Comparison of ENCODE assay signal across 10 cellular contexts in the genomic region with DNA sequence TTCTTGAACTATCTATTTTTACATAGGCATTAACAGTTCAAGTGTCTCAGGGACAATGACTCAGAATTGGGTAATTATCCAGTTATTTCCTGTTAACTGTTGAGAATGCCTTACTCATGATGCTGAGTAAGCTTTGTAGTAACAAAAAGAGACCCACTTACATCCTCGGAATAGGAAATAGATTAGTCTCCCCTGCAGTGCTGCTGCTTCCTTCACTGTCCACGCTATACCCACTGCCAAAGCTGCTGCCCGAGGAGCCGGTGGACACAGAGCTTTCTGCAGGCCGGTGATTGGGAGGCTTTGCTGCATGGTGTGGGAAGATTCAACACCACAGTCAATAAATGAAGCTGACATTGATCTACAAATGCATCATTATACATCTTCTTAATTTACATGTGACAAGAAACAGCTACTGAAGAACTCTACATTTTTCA.
DNase-seq lines count a peak whose midpoint lies in the region; ATAC-seq, FAIRE-seq and TF ChIP-seq lines count a peak whose summit lies in the region.
"Had no signal": no experiment of that assay in that cellular context is flagged by ENCODE, and none has a peak within 500 bp of the region (broad histone marks: within the 10 kb centered on the region; RNA-seq: fewer than 3 reads in every experiment).

No MANE protein-coding gene starts in this region.

- TF ChIP-seq CTCF in left ventricle myocardium inferior (IDR thresholded peaks at IDR 0.05; ENCODE audit: borderline replicate concordance) = no peak
- TF ChIP-seq CTCF in fibroblast of lung (conservative IDR thresholded peaks at IDR 0.05 in 1 of 2, IDR thresholded peaks at IDR 0.05 in 1 of 2; ENCODE audit: low read depth in 1 of 2, low read length in 2 of 2) = no peak

- no peaks in the 10 kb centered on the region for H4K20me1 ChIP-seq in fibroblast of lung (ENCODE audit: control insufficient read depth, extremely low read depth, insufficient read depth, low read length)
- H4K20me1 ChIP-seq: BLaER1 had no signal

- peak; percentile 47 for DNase-seq in Right ventricle myocardium inferior (ENCODE audit: missing footprints)
- DNase-seq in left ventricle myocardium inferior = no peak
- peak; percentile 34 for DNase-seq in SHP77 treated with DMSO at 0.1 percent for 48 hours (lab: John Stamatoyannopoulos, UW)
- peak; percentile 88 to 96 for DNase-seq in fibroblast of lung (ENCODE audit: low read depth in 2 of 2)
- peak; percentile 84 for DNase-seq in urothelium cell line (ENCODE audit: low spot score)
- no peak for DNase-seq in NCI-H774 (lab: John Stamatoyannopoulos, UW)
- DNase-seq in HuH-7.5 (ENCODE audit: low spot score) = no peak

- H3K36me3 ChIP-seq in left ventricle myocardium inferior = no peaks in the 10 kb centered on the region
- H3K36me3 ChIP-seq in fibroblast of lung (ENCODE audit: control insufficient read depth, insufficient read depth, low read length) = no peaks in the 10 kb centered on the region
- H3K36me3 ChIP-seq: BLaER1 had no signal

- no peak overlapping the region for H3K27ac Mint-ChIP-seq in stimulated activated memory B cell treated with anti-CD40 and anti-IgM and Interleukin-4, amounts not matched to agents 10 μg/mL and 1 μg/mL and 100 μg/mL, for 72 hours

- H3K27me3 ChIP-seq in left ventricle myocardium inferior (ENCODE audit: low read depth) (no peaks in the 10 kb centered on the region), fibroblast of lung (ENCODE audit: control insufficient read depth, insufficient read depth, low read length) (no peaks in the 10 kb centered on the region)
- H3K27me3 ChIP-seq: BLaER1 had no signal

- peak overlapping the region; percentile 85 for H2AFZ ChIP-seq in fibroblast of lung (ENCODE audit: low read length)

- intact Hi-C loops in Right ventricle myocardium inferior (cut with DNase I) (no loop called here), left ventricle myocardium inferior (cut with micrococcal nuclease) (no loop called here)

- H3K4me1 ChIP-seq in left ventricle myocardium inferior (no peaks in the 10 kb centered on the region), fibroblast of lung (ENCODE audit: control insufficient read depth, extremely low read depth, insufficient read depth, low read length) (peaks cover 5% of the 10 kb centered on the region)
- H3K4me1 ChIP-seq: BLaER1 had no signal

- H3K27me3 Mint-ChIP-seq in stimulated activated memory B cell treated with anti-CD40 and anti-IgM and Interleukin-4, amounts not matched to agents 10 μg/mL and 1 μg/mL and 100 μg/mL, for 72 hours = no peaks in the 10 kb centered on the region

- H3K4me1 Mint-ChIP-seq in stimulated activated memory B cell treated with anti-CD40 and anti-IgM and Interleukin-4, amounts not matched to agents 10 μg/mL and 1 μg/mL and 100 μg/mL, for 72 hours = no peaks in the 10 kb centered on the region

- no peak overlapping the region for H3K4me3 Mint-ChIP-seq in stimulated activated memory B cell treated with anti-CD40 and anti-IgM and Interleukin-4, amounts not matched to agents 10 μg/mL and 1 μg/mL and 100 μg/mL, for 72 hours

- H3K4me3 ChIP-seq in left ventricle myocardium inferior (no peak overlapping the region), fibroblast of lung (replicated peaks in 1 of 4; ENCODE audit: control extremely low read depth in 1 of 4, insufficient read depth in 1 of 4, low read depth in 3 of 4, low read length in 4 of 4) (peak overlapping the region in 2 of 4 experiments; percentile 35 to 42)
- H3K4me3 ChIP-seq: BLaER1 had no signal

- no peak overlapping the region for H3K9ac ChIP-seq in fibroblast of lung (ENCODE audit: insufficient read depth, low read length)
- H3K9ac ChIP-seq: BLaER1, KMS-11 had no signal

- H3K27ac ChIP-seq in left ventricle myocardium inferior (replicated peaks) = no peak overlapping the region
- no peak overlapping the region for H3K27ac ChIP-seq in fibroblast of lung (ENCODE audit: insufficient read depth, low read length)
- H3K27ac ChIP-seq: BLaER1, KMS-11 had no signal

- no peaks in the 10 kb centered on the region for H3K79me2 ChIP-seq in fibroblast of lung (ENCODE audit: control insufficient read depth, insufficient read depth, low read length)

- ATAC-seq in Right ventricle myocardium inferior = no peak
- no peak for ATAC-seq in stimulated activated memory B cell treated with anti-CD40 and anti-IgM and Interleukin-4, amounts not matched to agents 10 μg/mL and 1 μg/mL and 100 μg/mL, for 72 hours

- FAIRE-seq in urothelium cell line (lab: Jason Lieb, UNC) = peak; percentile 73

- no peaks in the 10 kb centered on the region for H3K9me3 Mint-ChIP-seq in stimulated activated memory B cell treated with anti-CD40 and anti-IgM and Interleukin-4, amounts not matched to agents 10 μg/mL and 1 μg/mL and 100 μg/mL, for 72 hours

- H3K4me2 ChIP-seq in fibroblast of lung (ENCODE audit: extremely low read depth, insufficient read depth, low read length) = peak overlapping the region; percentile 70
- H3K4me2 ChIP-seq: BLaER1, KMS-11 had no signal

- H3K36me3 Mint-ChIP-seq in stimulated activated memory B cell treated with anti-CD40 and anti-IgM and Interleukin-4, amounts not matched to agents 10 μg/mL and 1 μg/mL and 100 μg/mL, for 72 hours = no peaks in the 10 kb centered on the region

- H3K9me3 ChIP-seq in left ventricle myocardium inferior (replicated peaks) (no peaks in the 10 kb centered on the region), fibroblast of lung (ENCODE audit: control insufficient read depth, insufficient read depth, low read depth, low read length) (no peaks in the 10 kb centered on the region)
- H3K9me3 ChIP-seq: BLaER1 had no signal

Comparison
In these comparisons a context has a peak if more than half of its experiments do, and no peak if none do; other contexts are left out.
1. DNase-seq: peak in Right ventricle myocardium inferior (single experiment), SHP77 treated with DMSO at 0.1 percent for 48 hours (single experiment), fibroblast of lung (2 of 2) and urothelium cell line (single experiment); none in left ventricle myocardium inferior (single experiment), NCI-H774 (single experiment) and HuH-7.5 (single experiment).